Comparison of ENCODE assay signal across 8 cellular contexts in the genomic region with DNA sequence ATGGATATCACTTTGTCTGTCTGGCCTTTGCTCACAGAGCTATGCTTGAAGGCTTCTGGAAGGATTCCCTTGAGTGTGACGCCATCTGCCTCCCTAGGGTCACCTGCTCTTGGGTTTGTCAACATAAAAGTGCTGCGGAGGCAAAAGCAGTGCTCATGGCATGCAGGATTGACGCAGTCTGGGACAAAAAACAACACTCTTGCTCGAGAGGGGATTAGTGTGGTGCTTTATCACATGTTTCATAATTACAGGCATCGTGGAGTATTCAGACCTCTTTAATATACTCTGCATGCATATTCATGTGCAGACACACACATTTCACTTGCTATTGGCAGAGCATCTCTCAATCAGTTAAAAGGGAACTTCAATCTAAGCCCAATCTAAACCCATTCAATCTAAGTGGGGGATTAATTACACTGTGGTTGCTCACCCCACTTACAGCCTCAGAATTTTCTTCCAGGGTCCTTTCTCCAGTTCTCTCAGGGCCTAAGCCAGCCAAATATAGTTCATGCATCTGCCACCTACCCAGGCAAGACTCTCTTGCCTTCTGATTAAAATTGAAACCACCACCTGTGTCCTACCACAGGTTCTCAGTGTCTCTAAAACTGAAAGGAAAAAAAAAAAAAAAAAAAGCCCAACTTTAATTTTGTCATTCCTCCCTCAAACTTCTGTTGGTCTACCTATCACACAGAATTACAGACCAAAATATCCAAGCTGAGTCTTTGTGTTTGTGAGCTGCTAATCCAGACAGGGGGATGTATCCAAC.
DNase-seq lines count a peak whose midpoint lies in the region; ATAC-seq, FAIRE-seq and TF ChIP-seq lines count a peak whose summit lies in the region.

No MANE protein-coding gene starts in this region.

- no peak for TF ChIP-seq POLR2A in IMR-90 (IDR thresholded peaks at IDR 0.05; ENCODE audit: low read depth, low read length)
- no peak for TF ChIP-seq POLR2A in esophagus squamous epithelium (IDR thresholded peaks at IDR 0.05)

- POLR2A ChIA-PET in IMR-90 (lab: Charles Lee; ENCODE audit: unreplicated experiment): no interaction called here

- no peak for TF ChIP-seq RAD21 in IMR-90 (IDR thresholded peaks at IDR 0.05; ENCODE audit: low read length)

- H3K4me3 ChIP-seq in IMR-90 (ENCODE audit: insufficient read depth, low read depth, low read length): no peak overlapping the region
- no peak overlapping the region for H3K4me3 ChIP-seq in esophagus squamous epithelium
- H3K4me3 ChIP-seq in kidney (ENCODE audit: low read length in 2 of 2): no peak overlapping the region

- H3K9ac ChIP-seq in IMR-90 (ENCODE audit: low read depth, low read length) (no peak overlapping the region), kidney (ENCODE audit: low read length in 2 of 2) (no peak overlapping the region)

- H3K79me1 ChIP-seq in IMR-90 (ENCODE audit: low read depth in 1 of 2, low read length in 2 of 2): no peaks in the 10 kb centered on the region

- peak overlapping the region; percentile 26; the same call in 1 of the 3 replicates for H2BK15ac ChIP-seq in IMR-90 (ENCODE audit: low read depth, low read length)

- H3K27ac ChIP-seq in IMR-90 (ENCODE audit: insufficient read depth, low read length) (peak overlapping the region; percentile 61; the same call in 1 of the 2 replicates), esophagus squamous epithelium (peak overlapping the region; percentile 37 to 81 (median 76)), kidney (ENCODE audit: low read depth in 2 of 2, low read length in 2 of 2) (no peak overlapping the region)

- peak overlapping the region; percentile 64 for H3K4ac ChIP-seq in IMR-90 (ENCODE audit: low read depth, low read length)

- FAIRE-seq in kidney (lab: Jason Lieb, UNC): no peak

- H3K4me2 ChIP-seq in IMR-90 (ENCODE audit: low read depth, low read length): no peak overlapping the region

- peak overlapping the region; percentile 25; the same call in 1 of the 2 replicates for H2BK120ac ChIP-seq in IMR-90 (ENCODE audit: low read depth, low read length)

- H4K5ac ChIP-seq in IMR-90 (ENCODE audit: low read depth, low read length): peak overlapping the region; percentile 27; the same call in 1 of the 2 replicates

- intact Hi-C loops in IMR-90 (cut with micrococcal nuclease) (no loop called here), esophagus squamous epithelium (cut with DNase I) (no loop called here), kidney (cut with DNase I) (no loop called here), posterior cingulate gyrus (cut with DNase I) (no loop called here)

- H3K36me3 ChIP-seq in IMR-90 (ENCODE audit: control insufficient read depth, insufficient read depth, low read length): no peaks in the 10 kb centered on the region
- H3K36me3 ChIP-seq in esophagus squamous epithelium: no peaks in the 10 kb centered on the region
- no peaks in the 10 kb centered on the region for H3K36me3 ChIP-seq in kidney (ENCODE audit: control insufficient read depth in 1 of 2, insufficient read depth in 2 of 2, low read length in 2 of 2)

- in situ Hi-C loops in IMR-90 (cut with MboI; ENCODE audit: low sequenced_read_pairs): no loop called here

- WGBS in IMR-90 (ENCODE audit: extremely low coverage in 2 of 2, insufficient read length in 1 of 2), 2 experiments: 100% methylated on average over 2 of the region's 5 CpGs; no CpG with 5 or more reads in 1 of the 2 experiments
- WGBS in esophagus squamous epithelium, 2 donors: 73 to 75% methylated on average over 4 to 5 of the region's 5 CpGs

- CTCF ChIA-PET in IMR-90 (lab: Yijun Ruan, JAX): interaction anchor here (0.6 to 1.5 kb wide), 3 partner anchors 11 to 57 kb away, joined by 3 to 5 read pairs (median 4); no protein-coding TSS in a partner anchor

- dilution Hi-C loops in IMR-90 (cut with HindIII; ENCODE audit: low sequenced_read_pairs, unreplicated experiment): no loop called here

- peak overlapping the region; percentile 13; the same call in 1 of the 2 replicates for H2AK5ac ChIP-seq in IMR-90 (ENCODE audit: low read depth, low read length)

- no peak for TF ChIP-seq CTCF in IMR-90 (conservative IDR thresholded peaks at IDR 0.05; ENCODE audit: low read depth, low read length)
- TF ChIP-seq CTCF in esophagus squamous epithelium (IDR thresholded peaks at IDR 0.05): no peak
- TF ChIP-seq CTCF in kidney (IDR thresholded peaks at IDR 0.05; ENCODE audit: borderline replicate concordance, extremely low read depth, insufficient read depth): no peak

- no peak overlapping the region for H3K56ac ChIP-seq in IMR-90 (ENCODE audit: extremely low read depth, insufficient read depth, low read length)

- peaks cover 6% of the 10 kb centered on the region for H3K9me1 ChIP-seq in IMR-90 (ENCODE audit: insufficient read depth, low read length)

- peak overlapping the region; percentile 53; the same call in 1 of the 2 replicates for H2BK20ac ChIP-seq in IMR-90 (ENCODE audit: low read depth, low read length)

- H3K27me3 ChIP-seq in IMR-90 (ENCODE audit: control insufficient read depth, insufficient read depth, low read length): no peaks in the 10 kb centered on the region; the same call in 1 of the 2 replicates
- no peaks in the 10 kb centered on the region for H3K27me3 ChIP-seq in esophagus squamous epithelium

- H4K91ac ChIP-seq in IMR-90 (ENCODE audit: insufficient read depth, low read depth, low read length): peak overlapping the region; percentile 37

- peak overlapping the region; percentile 80 for H3K18ac ChIP-seq in IMR-90 (ENCODE audit: low read depth, low read length)

- H4K20me1 ChIP-seq in IMR-90 (ENCODE audit: insufficient read depth, low read length): no peaks in the 10 kb centered on the region

- DNase-seq in IMR-90 (no peak), esophagus squamous epithelium (lab: John Stamatoyannopoulos, UW) (no peak), kidney (no peak), GM19240 (ENCODE audit: insufficient read length, low spot score) (no peak), posterior cingulate gyrus (no peak), dedifferentiated amniotic fluid mesenchymal stem cell (ENCODE audit: extremely low spot score) (no peak)

- no peak overlapping the region for H3K23ac ChIP-seq in IMR-90 (ENCODE audit: low read depth, low read length)

- H3K9me3 ChIP-seq in IMR-90 (ENCODE audit: control insufficient read depth, insufficient read depth, low read length): no peaks in the 10 kb centered on the region
- H3K9me3 ChIP-seq in esophagus squamous epithelium: no peaks in the 10 kb centered on the region
- H3K9me3 ChIP-seq in kidney (ENCODE audit: control insufficient read depth in 1 of 2, low read length in 2 of 2): no peaks in the 10 kb centered on the region

- peak overlapping the region in 1 of 2 experiments; percentile 28; a peak in 1 of 4 replicates for H4K8ac ChIP-seq in IMR-90 (ENCODE audit: low read depth in 2 of 2, low read length in 2 of 2)

- peak overlapping the region; percentile 4 for H2AFZ ChIP-seq in IMR-90 (replicated peaks; ENCODE audit: low read length, poor library complexity)

- peak overlapping the region; percentile 23 for H3K14ac ChIP-seq in IMR-90 (replicated peaks; ENCODE audit: low read depth, low read length)

- H2AK9ac ChIP-seq in IMR-90 (replicated peaks; ENCODE audit: low read depth, low read length, poor library complexity): no peak overlapping the region

- H3K4me1 ChIP-seq in IMR-90 (ENCODE audit: control insufficient read depth, insufficient read depth, low read length) (peaks cover 11% of the 10 kb centered on the region), esophagus squamous epithelium (peaks cover 0 to 67% (median 21%) of the 10 kb centered on the region in 3 donors), kidney (ENCODE audit: control insufficient read depth in 1 of 2, insufficient read depth in 1 of 2, low read depth in 1 of 2, low read length in 2 of 2) (peaks cover 0 to 4% of the 10 kb centered on the region in 2 donors)

- BruUV-seq in IMR-90 (replicated peaks; lab: Mats Ljungman, UMichigan): no TSS peak

- H2BK5ac ChIP-seq in IMR-90 (ENCODE audit: low read depth, low read length, poor library complexity, severe bottlenecking): no peak overlapping the region

- ATAC-seq in GM18502 (IDR thresholded peaks at IDR 0.05; ENCODE audit: poor library complexity, unreplicated experiment): peak; percentile 76
- peak; percentile 79 for ATAC-seq in GM21423 (IDR thresholded peaks at IDR 0.05; ENCODE audit: unreplicated experiment)
- ATAC-seq in IMR-90 (ENCODE audit: low read depth): no peak

TF ChIP-seq in IMR-90, 13 proteins besides CTCF, POLR2A, EP300 and RAD21:
- TF ChIP-seq SMC3 (IDR thresholded peaks at IDR 0.05; ENCODE audit: low read depth, low read length) (no peak), MXI1 (IDR thresholded peaks at IDR 0.05; ENCODE audit: borderline replicate concordance, low read depth, low read length) (no peak), BHLHE40 (IDR thresholded peaks at IDR 0.05; ENCODE audit: low read depth, low read length) (no peak), CHD1 (IDR thresholded peaks at IDR 0.05; ENCODE audit: low read depth, low read length) (no peak), CEBPB (IDR thresholded peaks at IDR 0.05; ENCODE audit: low read depth, low read length) (no peak), MAZ (IDR thresholded peaks at IDR 0.05; ENCODE audit: borderline replicate concordance, low read depth, low read length) (no peak), RFX5 (IDR thresholded peaks at IDR 0.05; ENCODE audit: low read depth, low read length) (no peak), FOS (IDR thresholded peaks at IDR 0.05; ENCODE audit: low read depth, low read length) (no peak), RCOR1 (IDR thresholded peaks at IDR 0.05; ENCODE audit: insufficient replicate concordance, low read length) (no peak)
- TF ChIP-seq, protein P1, sequence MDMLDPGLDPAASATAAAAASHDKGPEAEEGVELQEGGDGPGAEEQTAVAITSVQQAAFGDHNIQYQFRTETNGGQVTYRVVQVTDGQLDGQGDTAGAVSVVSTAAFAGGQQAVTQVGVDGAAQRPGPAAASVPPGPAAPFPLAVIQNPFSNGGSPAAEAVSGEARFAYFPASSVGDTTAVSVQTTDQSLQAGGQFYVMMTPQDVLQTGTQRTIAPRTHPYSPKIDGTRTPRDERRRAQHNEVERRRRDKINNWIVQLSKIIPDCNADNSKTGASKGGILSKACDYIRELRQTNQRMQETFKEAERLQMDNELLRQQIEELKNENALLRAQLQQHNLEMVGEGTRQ (IDR thresholded peaks at IDR 0.05; ENCODE audit: low read depth, low read length): no peak

Comparison
In these comparisons a context has a peak if more than half of its experiments do, and no peak if none do; other contexts are left out.
1. H3K27ac ChIP-seq: peak in IMR-90 (single experiment) and esophagus squamous epithelium (4 of 4); none in kidney (0 of 2).